Comparison of ENCODE assay signal across 23 cellular contexts in the genomic region with DNA sequence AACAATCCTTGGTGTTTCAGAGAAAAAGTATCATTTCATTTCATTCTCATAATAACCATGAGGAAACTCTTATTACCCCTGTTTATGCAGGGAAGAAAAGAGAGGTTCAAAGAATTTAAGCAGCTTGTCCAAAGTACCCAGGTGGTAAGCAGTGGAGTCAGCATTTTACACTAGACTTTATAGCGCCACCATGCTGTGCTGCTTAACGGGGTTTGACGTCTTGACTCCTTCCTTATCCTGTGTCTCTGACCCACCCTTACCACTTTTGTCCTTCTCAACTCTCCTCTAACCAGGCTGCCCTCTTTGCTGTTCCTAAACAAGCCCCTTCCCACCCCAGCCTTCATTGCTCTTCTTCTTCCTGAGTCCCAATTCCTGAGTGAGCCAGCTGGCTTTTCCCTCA.
DNase-seq lines count a peak whose midpoint lies in the region; ATAC-seq and TF ChIP-seq lines count a peak whose summit lies in the region.
"Had no signal": no experiment of that assay in that cellular context is flagged by ENCODE, and none has a peak within 500 bp of the region (broad histone marks: within the 10 kb centered on the region; RNA-seq: fewer than 3 reads in every experiment).

No MANE protein-coding gene starts in this region.

- H3K36me3 ChIP-seq in Panc1 (ENCODE audit: control insufficient read depth, insufficient read depth, low read length) (no peaks in the 10 kb centered on the region), endodermal cell (ENCODE audit: control insufficient read depth, insufficient read depth, low read length) (no peaks in the 10 kb centered on the region)
- H3K36me3 ChIP-seq: MG63 had no signal

- WGBS in H9 (ENCODE audit: extremely low coverage, insufficient read length, low lambda C conversion rate): no CpG with 5 or more reads among the region's 3 CpGs
- WGBS in endodermal cell (ENCODE audit: insufficient coverage in 1 of 2, insufficient read length in 1 of 2), 2 experiments: 61 to 76% methylated on average over 3 of the region's 3 CpGs

- no peak overlapping the region for H3K23ac ChIP-seq in H9 (ENCODE audit: insufficient read length, low read depth, low read length)

- H3K14ac ChIP-seq in H9 (ENCODE audit: insufficient read depth, low read length): no peak overlapping the region

- no peak overlapping the region for H3T11ph ChIP-seq in H9 (ENCODE audit: low read length)

- CTCF ChIA-PET in Panc1 (lab: Charles Lee): no interaction called here

- no peak overlapping the region for H3K18ac ChIP-seq in H9 (ENCODE audit: insufficient read length, low read depth, low read length)

- no peaks in the 10 kb centered on the region for H3K9me3 Mint-ChIP-seq in H9
- no peaks in the 10 kb centered on the region for H3K9me3 Mint-ChIP-seq in endodermal cell
- no peaks in the 10 kb centered on the region for H3K9me3 Mint-ChIP-seq in osteocyte (ENCODE audit: unreplicated experiment)
- H3K9me3 Mint-ChIP-seq: CD8-positive, alpha-beta memory T cell; T-helper 1 cell treated with Interleukin-12 subunit alpha and Interleukin-12 subunit beta and Interleukin-4 antibody, amounts not matched to agents 30 μg/mL and 1 μg/mL, for 36 hours had no signal

- H2AFZ ChIP-seq in H9 (ENCODE audit: low read length): no peak overlapping the region

- no peak overlapping the region for H2BK15ac ChIP-seq in H9 (ENCODE audit: low read depth, low read length)

- intact Hi-C loops in Panc1 (cut with micrococcal nuclease; ENCODE audit: unreplicated experiment): no loop called here

- H3K4ac ChIP-seq in H9 (ENCODE audit: low read depth, low read length): no peak overlapping the region

- no peak overlapping the region for H3K4me2 ChIP-seq in H9 (ENCODE audit: insufficient read depth, insufficient read length, low read length)
- H3K4me2 ChIP-seq: SK-N-SH had no signal

- H3K4me3 ChIP-seq in Panc1 (ENCODE audit: low read depth in 2 of 2, low read length in 2 of 2): no peak overlapping the region
- H3K4me3 ChIP-seq in endodermal cell (ENCODE audit: low read length): no peak overlapping the region
- H3K4me3 ChIP-seq: MG63 had no signal

- no peaks in the 10 kb centered on the region for H3K23me2 ChIP-seq in H9 (ENCODE audit: insufficient read length, low read depth, low read length, poor library complexity, severe bottlenecking)

- no peak overlapping the region for H2BK120ac ChIP-seq in H9 (ENCODE audit: low read depth, low read length, poor library complexity, severe bottlenecking)

- H3K9ac ChIP-seq in H9 (ENCODE audit: extremely low read depth, insufficient read length, low read length): no peak overlapping the region
- no peak overlapping the region for H3K9ac ChIP-seq in endodermal cell (ENCODE audit: extremely low read depth, low read length, poor library complexity, severe bottlenecking)
- H3K9ac ChIP-seq: SK-N-SH had no signal

- no peaks in the 10 kb centered on the region for H3K79me1 ChIP-seq in H9 (ENCODE audit: insufficient read depth, low read depth, low read length, poor library complexity, severe bottlenecking)

- H2BK20ac ChIP-seq in H9 (ENCODE audit: low read depth, low read length, poor library complexity, severe bottlenecking): no peak overlapping the region

- H3K27ac ChIP-seq in H9 (ENCODE audit: insufficient read length, low read depth, low read length) (no peak overlapping the region), Panc1 (ENCODE audit: low read length) (no peak overlapping the region), endodermal cell (ENCODE audit: low read depth, low read length) (no peak overlapping the region)

- H3K4me3 Mint-ChIP-seq in H9: no peak overlapping the region
- H3K4me3 Mint-ChIP-seq in endodermal cell: no peak overlapping the region
- no peak overlapping the region for H3K4me3 Mint-ChIP-seq in osteocyte (ENCODE audit: unreplicated experiment)
- H3K4me3 Mint-ChIP-seq: B cell; CD14-positive monocyte; CD8-positive, alpha-beta memory T cell; T-helper 1 cell treated with Interleukin-12 subunit alpha and Interleukin-12 subunit beta and Interleukin-4 antibody, amounts not matched to agents 30 μg/mL and 1 μg/mL, for 36 hours had no signal

- no peak overlapping the region for H4K5ac ChIP-seq in H9 (ENCODE audit: insufficient read length, low read depth, low read length)

- no TSS peak for BruUV-seq in Panc1 (replicated peaks; lab: Mats Ljungman, UMichigan)

- H3K79me2 ChIP-seq in H9 (ENCODE audit: insufficient read depth, low read length): no peaks in the 10 kb centered on the region

- no peaks in the 10 kb centered on the region; the same call in 1 of the 2 replicates for H3K27me3 Mint-ChIP-seq in H9 (ENCODE audit: low read depth)
- no peaks in the 10 kb centered on the region for H3K27me3 Mint-ChIP-seq in endodermal cell (ENCODE audit: insufficient read depth)
- no peaks in the 10 kb centered on the region for H3K27me3 Mint-ChIP-seq in osteocyte (ENCODE audit: unreplicated experiment)
- H3K27me3 Mint-ChIP-seq: B cell; CD8-positive, alpha-beta memory T cell had no signal

- no peak overlapping the region for H2BK12ac ChIP-seq in H9 (ENCODE audit: insufficient read length, low read depth, low read length)

- no peak overlapping the region for H4K91ac ChIP-seq in H9 (ENCODE audit: insufficient read length, low read depth, low read length)

- TF ChIP-seq CTCF in H9 (conservative IDR thresholded peaks at IDR 0.05) (peak; percentile 28; the same call in 2 of the 3 replicates), Panc1 (IDR thresholded peaks at IDR 0.05) (peak; percentile 25; the same call in 1 of the 2 replicates), endodermal cell (conservative IDR thresholded peaks at IDR 0.05) (peak; percentile 33), osteocyte (IDR thresholded peaks at IDR 0.05) (no peak)

- no peaks in the 10 kb centered on the region for H4K20me1 ChIP-seq in H9 (ENCODE audit: control insufficient read depth, insufficient read depth, insufficient read length)

- H2AK5ac ChIP-seq in H9 (ENCODE audit: insufficient read length, low read length): no peak overlapping the region

- H3K4me1 ChIP-seq in H9 (ENCODE audit: insufficient read depth, low read length) (no peaks in the 10 kb centered on the region), Panc1 (ENCODE audit: control insufficient read depth, insufficient read depth, low read length) (no peaks in the 10 kb centered on the region), endodermal cell (ENCODE audit: control insufficient read depth, insufficient read depth, low read length) (no peaks in the 10 kb centered on the region)

- H3K27ac Mint-ChIP-seq in H9: no peak overlapping the region
- no peak overlapping the region for H3K27ac Mint-ChIP-seq in endodermal cell
- H3K27ac Mint-ChIP-seq in osteocyte (ENCODE audit: unreplicated experiment): peak overlapping the region; percentile 12
- H3K27ac Mint-ChIP-seq: B cell; T-helper 1 cell treated with Interleukin-12 subunit alpha and Interleukin-12 subunit beta and Interleukin-4 antibody, amounts not matched to agents 30 μg/mL and 1 μg/mL, for 36 hours had no signal

- H4K8ac ChIP-seq in H9 (replicated peaks; ENCODE audit: insufficient read length, low read depth, low read length): no peak overlapping the region

- H3K27me3 ChIP-seq in H9 (ENCODE audit: insufficient read depth, low read length): no peaks in the 10 kb centered on the region
- H3K27me3 ChIP-seq in Panc1 (ENCODE audit: control insufficient read depth, insufficient read depth, low read length): no peaks in the 10 kb centered on the region
- no peaks in the 10 kb centered on the region for H3K27me3 ChIP-seq in endodermal cell (ENCODE audit: control insufficient read depth, insufficient read depth, low read length, poor library complexity, severe bottlenecking)
- H3K27me3 ChIP-seq: MG63 had no signal

- in situ Hi-C loops in Panc1 (cut with HindIII; ENCODE audit: low pct_unique_long_range_greater_than_20kb, low sequenced_read_pairs): no loop called here

- no peaks in the 10 kb centered on the region for H3K36me3 Mint-ChIP-seq in H9 (ENCODE audit: insufficient read depth in 1 of 3, low read depth in 3 of 3)
- H3K36me3 Mint-ChIP-seq in endodermal cell (ENCODE audit: low read depth): no peaks in the 10 kb centered on the region
- no peaks in the 10 kb centered on the region for H3K36me3 Mint-ChIP-seq in osteocyte (ENCODE audit: unreplicated experiment)
- H3K36me3 Mint-ChIP-seq: CD14-positive monocyte had no signal

- no peak for DNase-seq in H9
- no peak for DNase-seq in Panc1 (ENCODE audit: low read depth, low spot score)
- peak; percentile 53 for DNase-seq in endodermal cell
- DNase-seq in osteocyte (ENCODE audit: extremely low spot score, unreplicated experiment): no peak
- DNase-seq in NCI-H748 treated with DMSO at 0.1 percent for 48 hours (lab: John Stamatoyannopoulos, UW): no peak
- DNase-seq: CD8-positive, alpha-beta memory T cell; DMS 273 treated with DMSO at 0.1 percent for 48 hours; DMS79 treated with DMSO at 0.1 percent for 48 hours; GOT3; MG63; NCI-H1105 treated with DMSO at 0.1 percent for 48 hours; NCI-H146; NCI-H1930; NCI-H446 treated with DMSO at 0.1 percent for 48 hours; NCI-H526; SIG-M5; SK-N-SH; SW 1271 had no signal

- H3K4me1 Mint-ChIP-seq in H9 (peaks cover 4 to 6% of the 10 kb centered on the region in 2 experiments; a peak in 2 of 4 replicates), endodermal cell (no peaks in the 10 kb centered on the region), osteocyte (ENCODE audit: unreplicated experiment) (peaks cover 44% of the 10 kb centered on the region)

- ATAC-seq in Panc1 (no peak), GM18511 (IDR thresholded peaks at IDR 0.05; ENCODE audit: unreplicated experiment) (no peak), GM21423 (IDR thresholded peaks at IDR 0.05; ENCODE audit: unreplicated experiment) (no peak)

- POLR2A ChIA-PET in Panc1 (lab: Charles Lee): interaction anchor here (0.7 kb wide), 1 partner anchor 324 kb away, joined by 3 read pairs; no protein-coding TSS in a partner anchor

- H3K56ac ChIP-seq in H9 (ENCODE audit: insufficient read length, low read depth, low read length): no peak overlapping the region

- H2BK5ac ChIP-seq in H9 (ENCODE audit: insufficient read length, low read length): no peak overlapping the region

- H3K9me3 ChIP-seq in H9 (ENCODE audit: control insufficient read depth, low read depth, low read length) (no peaks in the 10 kb centered on the region), Panc1 (ENCODE audit: control insufficient read depth, insufficient read depth, low read depth, low read length) (no peaks in the 10 kb centered on the region), endodermal cell (ENCODE audit: control insufficient read depth, low read length) (no peaks in the 10 kb centered on the region)
- H3K9me3 ChIP-seq: MG63, SK-N-SH had no signal
